24 cellular contexts compared by ENCODE assay signal in the genomic region with DNA sequence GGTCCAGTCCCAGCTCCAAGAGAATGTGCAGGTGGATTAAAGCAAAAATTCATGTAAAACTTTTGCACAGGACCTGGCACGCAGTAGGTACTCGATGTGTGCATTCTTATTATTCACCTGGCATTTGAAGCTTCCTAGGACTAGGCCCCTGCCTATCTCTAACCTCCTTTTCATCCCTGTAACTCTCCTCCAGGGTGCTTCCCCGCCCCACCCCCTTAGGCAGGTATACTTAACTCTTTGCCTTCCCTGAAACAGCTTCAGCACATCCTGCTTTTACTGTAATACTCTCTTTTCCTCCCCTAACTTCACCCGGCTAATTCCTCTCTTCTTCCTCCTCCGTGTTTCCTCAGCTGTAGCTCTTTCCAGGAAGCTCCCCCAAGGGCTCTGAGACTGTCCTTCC.
"Had no signal": no experiment of that assay in that cellular context is flagged by ENCODE, and none has a peak within 500 bp of the region (broad histone marks: within the 10 kb centered on the region; RNA-seq: fewer than 3 reads in every experiment).

No MANE protein-coding gene starts in this region.

- H3K36me3 ChIP-seq: SJSA1 had no signal

- H3K4me3 Mint-ChIP-seq: activated B cell treated with CpG ODN at 0.5 μM for 24 hours; activated CD4-positive, alpha-beta T cell treated with anti-CD3 and anti-CD28 coated beads, Interleukin-2, amount 10 ng/mL, durations not matched to agents 24 days and 14 days; activated CD8-positive, alpha-beta memory T cell treated with anti-CD3 and anti-CD28 coated beads, Interleukin-2, amount 10 ng/mL, durations not matched to agents 7 days and 5 days; activated T-cell treated with anti-CD3 and anti-CD28 coated beads, Interleukin-2, amount 50 U/mL, for 24 hours had no signal

- H3K27me3 ChIP-seq: SJSA1 had no signal

- DNase-seq: activated B cell treated with CpG ODN at 0.5 μM for 24 hours; activated CD4-positive, alpha-beta T cell treated with anti-CD3 and anti-CD28 coated beads for 1 hour; activated CD4-positive, alpha-beta T cell treated with anti-CD3 and anti-CD28 coated beads, Interleukin-2, amount 10 ng/mL, durations not matched to agents 24 days and 14 days; activated CD4-positive, alpha-beta T cell treated with anti-CD3 and anti-CD28 coated beads, Interleukin-2, amount 50 U/mL, for 48 hours; activated CD8-positive, alpha-beta memory T cell treated with anti-CD3 and anti-CD28 coated beads, Interleukin-2, amount 10 ng/mL, durations not matched to agents 7 days and 5 days; activated effector memory CD4-positive, alpha-beta T cell treated with anti-CD3 and anti-CD28 coated beads, Interleukin-2, amount 50 U/mL, for 16 hours; activated naive CD4-positive, alpha-beta T cell treated with Interleukin-2 at 50 U/mL for 16 hours; activated T-cell treated with anti-CD3 and anti-CD28 coated beads, Interleukin-2, amount 50 U/mL, for 24 hours; caudate nucleus; IMR-90; KG1; NCI-H1048; NCI-H146; NCI-H187 treated with DMSO at 0.1 percent for 48 hours; NCI-H2107; NCI-H345; NCI-H510A; NCI-H526 treated with DMSO at 0.1 percent for 48 hours; NK-92 treated with Interleukin-12 subunit alpha and Interleukin-12 subunit beta, amount 100 ng/mL, for 24 hours; SHP77; SW 1271 had no signal

- H3K27ac ChIP-seq: SJSA1 had no signal

- H3K27ac Mint-ChIP-seq: activated B cell treated with CpG ODN at 0.5 μM for 24 hours; activated CD4-positive, alpha-beta T cell treated with anti-CD3 and anti-CD28 coated beads, Interleukin-2, amount 10 ng/mL, durations not matched to agents 24 days and 14 days; activated CD8-positive, alpha-beta memory T cell treated with anti-CD3 and anti-CD28 coated beads, Interleukin-2, amount 10 ng/mL, durations not matched to agents 7 days and 5 days; activated naive CD4-positive, alpha-beta T cell treated with anti-CD3 and anti-CD28 coated beads, Interleukin-2, amount 50 U/mL, for 72 hours; activated T-cell treated with anti-CD3 and anti-CD28 coated beads, Interleukin-2, amount 50 U/mL, for 24 hours had no signal

- H3K9me3 ChIP-seq: SJSA1 had no signal

- ATAC-seq: activated CD8-positive, alpha-beta memory T cell treated with anti-CD3 and anti-CD28 coated beads, Interleukin-2, amount 10 ng/mL, durations not matched to agents 7 days and 5 days; activated naive CD4-positive, alpha-beta T cell treated with anti-CD3 and anti-CD28 coated beads, Interleukin-2, amount 50 U/mL, for 72 hours; SK-N-SH treated with all-trans-retinoic acid at 6 μM for 48 hours had no signal

- H3K4me3 ChIP-seq: SJSA1 had no signal

- H3K27me3 Mint-ChIP-seq: activated B cell treated with CpG ODN at 0.5 μM for 24 hours; activated CD8-positive, alpha-beta memory T cell treated with anti-CD3 and anti-CD28 coated beads, Interleukin-2, amount 10 ng/mL, durations not matched to agents 7 days and 5 days; activated T-cell treated with anti-CD3 and anti-CD28 coated beads, Interleukin-2, amount 50 U/mL, for 24 hours had no signal

- H3K9me3 Mint-ChIP-seq: activated B cell treated with CpG ODN at 0.5 μM for 24 hours; activated T-cell treated with anti-CD3 and anti-CD28 coated beads, Interleukin-2, amount 50 U/mL, for 24 hours had no signal

- H3K36me3 Mint-ChIP-seq: activated CD8-positive, alpha-beta memory T cell treated with anti-CD3 and anti-CD28 coated beads, Interleukin-2, amount 10 ng/mL, durations not matched to agents 7 days and 5 days; activated naive CD4-positive, alpha-beta T cell treated with anti-CD3 and anti-CD28 coated beads, Interleukin-2, amount 50 U/mL, for 72 hours had no signal
